ENCODE assay signal across 16 cellular contexts in the genomic region with DNA sequence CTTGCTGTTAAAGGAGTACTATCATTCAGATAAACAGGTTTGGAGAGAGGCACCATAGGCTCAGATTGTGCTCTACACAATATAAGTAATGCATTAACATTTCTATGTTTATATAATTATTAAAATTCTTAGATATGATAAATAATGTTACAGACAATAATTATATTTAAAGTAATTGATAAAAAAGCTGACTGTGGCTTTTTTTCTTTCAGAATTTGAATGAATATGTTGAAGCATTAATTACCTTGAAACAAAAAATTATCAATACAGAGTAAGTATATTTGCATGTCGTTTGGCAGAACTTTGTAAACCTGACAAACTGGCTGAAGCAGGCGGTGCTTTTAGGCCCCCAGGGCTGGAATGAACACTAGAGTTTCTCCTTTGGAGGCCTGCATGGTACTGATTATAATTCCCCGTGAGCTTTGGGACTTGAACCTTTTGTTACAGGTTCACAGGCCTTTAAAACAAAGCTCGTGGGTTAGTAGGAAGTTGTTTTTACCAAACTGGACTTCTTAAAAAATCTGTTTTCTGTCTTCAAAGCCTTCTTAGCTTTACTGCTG.
"Had no signal": no experiment of that assay in that cellular context is flagged by ENCODE, and none has a peak within 500 bp of the region (broad histone marks: within the 10 kb centered on the region; RNA-seq: fewer than 3 reads in every experiment).

No MANE protein-coding gene starts in this region.

- H3K27me3 ChIP-seq: ascending aorta, dorsolateral prefrontal cortex, gastroesophageal sphincter, heart right ventricle, stomach, testis had no signal

- H3K27me3 Mint-ChIP-seq: activated T-helper 17 cell treated with anti-CD3 and anti-CD28 coated beads, Interleukin-2, amount 50 U/mL, for 72 hours had no signal

- DNase-seq: activated CD4-positive, alpha-beta T cell treated with anti-CD3 and anti-CD28 coated beads, Interleukin-2, amount 50 U/mL, for 1 hour; activated CD8-positive, alpha-beta memory T cell treated with anti-CD3 and anti-CD28 coated beads for 24 hours; activated naive CD4-positive, alpha-beta T cell treated with anti-CD3 and anti-CD28 coated beads for 36 hours; dorsolateral prefrontal cortex; endodermal cell; erythroblast; heart right ventricle; left colon; stimulated activated CD4-positive, alpha-beta T cell treated with anti-CD3 and anti-CD28 coated beads, Interleukin-2, amount 100 ng/mL, for 24 hours; stomach; testis had no signal

- H3K4me3 ChIP-seq: ascending aorta, dorsolateral prefrontal cortex, gastroesophageal sphincter, heart right ventricle, lung, stomach, testis had no signal

- H3K27ac ChIP-seq: ascending aorta, dorsolateral prefrontal cortex, gastroesophageal sphincter, heart right ventricle, stomach, testis had no signal

- H3K9me3 Mint-ChIP-seq: activated naive CD4-positive, alpha-beta T cell treated with anti-CD3 and anti-CD28 coated beads for 36 hours; activated T-helper 17 cell treated with anti-CD3 and anti-CD28 coated beads, Interleukin-2, amount 50 U/mL, for 72 hours; endodermal cell; neural crest cell had no signal

- H3K4me1 ChIP-seq: testis had no signal

- H3K4me3 Mint-ChIP-seq: activated naive CD4-positive, alpha-beta T cell treated with anti-CD3 and anti-CD28 coated beads for 36 hours; activated T-helper 17 cell treated with anti-CD3 and anti-CD28 coated beads, Interleukin-2, amount 50 U/mL, for 72 hours; endodermal cell; neural crest cell had no signal

- H3K27ac Mint-ChIP-seq: activated naive CD4-positive, alpha-beta T cell treated with anti-CD3 and anti-CD28 coated beads for 36 hours; endodermal cell had no signal

- H3K9me3 ChIP-seq: ascending aorta, gastroesophageal sphincter, heart right ventricle, stomach, testis had no signal
